In the genomic region with DNA sequence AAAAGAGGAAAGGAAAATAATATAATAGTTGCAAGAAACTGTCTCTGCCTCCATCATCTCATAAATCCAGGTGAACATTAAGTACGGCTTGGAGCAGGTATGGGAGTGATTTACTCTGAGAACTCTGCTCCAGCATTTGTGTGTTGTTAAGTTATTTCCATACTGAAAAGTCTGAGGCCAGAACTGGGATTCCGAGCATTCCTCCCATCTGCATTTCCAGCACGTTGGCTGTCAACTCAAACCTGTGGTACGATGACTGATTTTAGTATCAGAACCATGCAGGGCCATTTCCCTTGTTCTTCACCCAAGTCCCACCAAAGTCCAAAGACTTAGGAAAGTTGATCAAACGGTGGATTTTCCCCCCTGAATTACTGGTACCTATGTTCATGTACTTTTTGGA, we compare ENCODE assay signal across 1 cellular context.
A peak's percentile ranks its signal among the peaks of the same experiment; 100 is the strongest.
TF ChIP-seq lines count a peak whose summit lies in the region.

No MANE protein-coding gene starts in this region.

TF ChIP-seq in GM23338, 12 proteins besides CTCF, POLR2A, EP300 and RAD21:
- TF ChIP-seq, protein P1, sequence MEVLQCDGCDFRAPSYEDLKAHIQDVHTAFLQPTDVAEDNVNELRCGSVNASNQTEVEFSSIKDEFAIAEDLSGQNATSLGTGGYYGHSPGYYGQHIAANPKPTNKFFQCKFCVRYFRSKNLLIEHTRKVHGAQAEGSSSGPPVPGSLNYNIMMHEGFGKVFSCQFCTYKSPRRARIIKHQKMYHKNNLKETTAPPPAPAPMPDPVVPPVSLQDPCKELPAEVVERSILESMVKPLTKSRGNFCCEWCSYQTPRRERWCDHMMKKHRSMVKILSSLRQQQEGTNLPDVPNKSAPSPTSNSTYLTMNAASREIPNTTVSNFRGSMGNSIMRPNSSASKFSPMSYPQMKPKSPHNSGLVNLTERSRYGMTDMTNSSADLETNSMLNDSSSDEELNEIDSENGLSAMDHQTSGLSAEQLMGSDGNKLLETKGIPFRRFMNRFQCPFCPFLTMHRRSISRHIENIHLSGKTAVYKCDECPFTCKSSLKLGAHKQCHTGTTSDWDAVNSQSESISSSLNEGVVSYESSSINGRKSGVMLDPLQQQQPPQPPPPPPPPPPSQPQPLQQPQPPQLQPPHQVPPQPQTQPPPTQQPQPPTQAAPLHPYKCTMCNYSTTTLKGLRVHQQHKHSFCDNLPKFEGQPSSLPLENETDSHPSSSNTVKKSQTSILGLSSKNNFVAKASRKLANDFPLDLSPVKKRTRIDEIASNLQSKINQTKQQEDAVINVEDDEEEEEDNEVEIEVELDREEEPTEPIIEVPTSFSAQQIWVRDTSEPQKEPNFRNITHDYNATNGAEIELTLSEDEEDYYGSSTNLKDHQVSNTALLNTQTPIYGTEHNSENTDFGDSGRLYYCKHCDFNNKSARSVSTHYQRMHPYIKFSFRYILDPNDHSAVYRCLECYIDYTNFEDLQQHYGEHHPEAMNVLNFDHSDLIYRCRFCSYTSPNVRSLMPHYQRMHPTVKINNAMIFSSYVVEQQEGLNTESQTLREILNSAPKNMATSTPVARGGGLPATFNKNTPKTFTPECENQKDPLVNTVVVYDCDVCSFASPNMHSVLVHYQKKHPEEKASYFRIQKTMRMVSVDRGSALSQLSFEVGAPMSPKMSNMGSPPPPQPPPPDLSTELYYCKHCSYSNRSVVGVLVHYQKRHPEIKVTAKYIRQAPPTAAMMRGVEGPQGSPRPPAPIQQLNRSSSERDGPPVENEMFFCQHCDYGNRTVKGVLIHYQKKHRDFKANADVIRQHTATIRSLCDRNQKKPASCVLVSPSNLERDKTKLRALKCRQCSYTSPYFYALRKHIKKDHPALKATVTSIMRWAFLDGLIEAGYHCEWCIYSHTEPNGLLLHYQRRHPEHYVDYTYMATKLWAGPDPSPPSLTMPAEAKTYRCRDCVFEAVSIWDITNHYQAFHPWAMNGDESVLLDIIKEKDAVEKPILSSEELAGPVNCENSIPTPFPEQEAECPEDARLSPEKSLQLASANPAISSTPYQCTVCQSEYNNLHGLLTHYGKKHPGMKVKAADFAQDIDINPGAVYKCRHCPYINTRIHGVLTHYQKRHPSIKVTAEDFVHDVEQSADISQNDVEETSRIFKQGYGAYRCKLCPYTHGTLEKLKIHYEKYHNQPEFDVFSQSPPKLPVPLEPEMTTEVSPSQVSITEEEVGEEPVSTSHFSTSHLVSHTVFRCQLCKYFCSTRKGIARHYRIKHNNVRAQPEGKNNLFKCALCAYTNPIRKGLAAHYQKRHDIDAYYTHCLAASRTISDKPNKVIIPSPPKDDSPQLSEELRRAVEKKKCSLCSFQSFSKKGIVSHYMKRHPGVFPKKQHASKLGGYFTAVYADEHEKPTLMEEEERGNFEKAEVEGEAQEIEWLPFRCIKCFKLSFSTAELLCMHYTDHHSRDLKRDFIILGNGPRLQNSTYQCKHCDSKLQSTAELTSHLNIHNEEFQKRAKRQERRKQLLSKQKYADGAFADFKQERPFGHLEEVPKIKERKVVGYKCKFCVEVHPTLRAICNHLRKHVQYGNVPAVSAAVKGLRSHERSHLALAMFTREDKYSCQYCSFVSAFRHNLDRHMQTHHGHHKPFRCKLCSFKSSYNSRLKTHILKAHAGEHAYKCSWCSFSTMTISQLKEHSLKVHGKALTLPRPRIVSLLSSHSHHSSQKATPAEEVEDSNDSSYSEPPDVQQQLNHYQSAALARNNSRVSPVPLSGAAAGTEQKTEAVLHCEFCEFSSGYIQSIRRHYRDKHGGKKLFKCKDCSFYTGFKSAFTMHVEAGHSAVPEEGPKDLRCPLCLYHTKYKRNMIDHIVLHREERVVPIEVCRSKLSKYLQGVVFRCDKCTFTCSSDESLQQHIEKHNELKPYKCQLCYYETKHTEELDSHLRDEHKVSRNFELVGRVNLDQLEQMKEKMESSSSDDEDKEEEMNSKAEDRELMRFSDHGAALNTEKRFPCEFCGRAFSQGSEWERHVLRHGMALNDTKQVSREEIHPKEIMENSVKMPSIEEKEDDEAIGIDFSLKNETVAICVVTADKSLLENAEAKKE (CRISPR knock-in tag; IDR thresholded peaks at IDR 0.05) = 0 out of 2 replicates have a peak, but pooled peaks have one; percentile 6
- TF ChIP-seq, protein P2, sequence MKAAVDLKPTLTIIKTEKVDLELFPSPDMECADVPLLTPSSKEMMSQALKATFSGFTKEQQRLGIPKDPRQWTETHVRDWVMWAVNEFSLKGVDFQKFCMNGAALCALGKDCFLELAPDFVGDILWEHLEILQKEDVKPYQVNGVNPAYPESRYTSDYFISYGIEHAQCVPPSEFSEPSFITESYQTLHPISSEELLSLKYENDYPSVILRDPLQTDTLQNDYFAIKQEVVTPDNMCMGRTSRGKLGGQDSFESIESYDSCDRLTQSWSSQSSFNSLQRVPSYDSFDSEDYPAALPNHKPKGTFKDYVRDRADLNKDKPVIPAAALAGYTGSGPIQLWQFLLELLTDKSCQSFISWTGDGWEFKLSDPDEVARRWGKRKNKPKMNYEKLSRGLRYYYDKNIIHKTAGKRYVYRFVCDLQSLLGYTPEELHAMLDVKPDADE (IDR thresholded peaks at IDR 0.05) = no peak
- TF ChIP-seq POLR2AphosphoS5 (IDR thresholded peaks at IDR 0.05; ENCODE audit: low read depth) = no peak
- no peak for TF ChIP-seq ZNF331 (CRISPR knock-in tag; IDR thresholded peaks at IDR 0.05; ENCODE audit: low read depth)
